ENCODE assay signal across 28 cellular contexts in genomic region chr9:89937051-89937450, GRCh38.
"Had no signal": no experiment of that assay in that cellular context is flagged by ENCODE, and none has a peak within 500 bp of the region (broad histone marks: within the 10 kb centered on the region; RNA-seq: fewer than 3 reads in every experiment).

No MANE protein-coding gene starts in this region.

- H3K36me3 ChIP-seq: colonic mucosa, esophagus muscularis mucosa, esophagus squamous epithelium, gastrocnemius medialis, gastroesophageal sphincter, heart left ventricle, heart right ventricle had no signal

- H3K27ac ChIP-seq: colonic mucosa, dorsolateral prefrontal cortex, epithelial cell of prostate, foreskin keratinocyte, gastrocnemius medialis, heart left ventricle, heart right ventricle had no signal

- H3K27me3 ChIP-seq: colonic mucosa, esophagus muscularis mucosa, gastrocnemius medialis, gastroesophageal sphincter, heart left ventricle had no signal

- H3K9me3 Mint-ChIP-seq: dendritic cell treated with granulocyte-macrophage colony-stimulating factor and Interleukin-4, amounts not matched to agents 40 ng/mL and 50 ng/mL, for 4 days; effector memory CD8-positive, alpha-beta T cell; endodermal cell had no signal

- ATAC-seq: effector memory CD8-positive, alpha-beta T cell; esophagus mucosa; foreskin keratinocyte; gastrocnemius medialis; gastroesophageal sphincter; heart left ventricle; heart right ventricle had no signal

- H3K4me1 ChIP-seq: colonic mucosa, foreskin keratinocyte had no signal

- H3K4me3 Mint-ChIP-seq: dendritic cell treated with granulocyte-macrophage colony-stimulating factor and Interleukin-4, amounts not matched to agents 40 ng/mL and 50 ng/mL, for 4 days; effector memory CD8-positive, alpha-beta T cell; endodermal cell had no signal

- DNase-seq: colonic mucosa; cortex of kidney; dermis blood vessel endothelial cell; dorsolateral prefrontal cortex; effector CD4-positive, alpha-beta T cell; effector CD8-positive, alpha-beta T cell; effector memory CD4-positive, alpha-beta T cell; effector memory CD8-positive, alpha-beta T cell; endodermal cell; erythroblast; esophagus squamous epithelium; foreskin fibroblast; foreskin keratinocyte; foreskin melanocyte; gastrocnemius medialis; glutamatergic neuron; head of caudate nucleus; heart left ventricle; heart right ventricle had no signal

- FAIRE-seq: colon, endometrium, endothelial cell of umbilical vein, frontal cortex had no signal

- H3K27ac Mint-ChIP-seq: dendritic cell treated with granulocyte-macrophage colony-stimulating factor and Interleukin-4, amounts not matched to agents 40 ng/mL and 50 ng/mL, for 4 days; effector memory CD8-positive, alpha-beta T cell; endodermal cell had no signal

- H3K4me3 ChIP-seq: colonic mucosa, dorsolateral prefrontal cortex, esophagus muscularis mucosa, esophagus squamous epithelium, gastrocnemius medialis, gastroesophageal sphincter, heart left ventricle, heart right ventricle had no signal

- H3K9me3 ChIP-seq: colonic mucosa, esophagus muscularis mucosa, esophagus squamous epithelium, gastrocnemius medialis, gastroesophageal sphincter, heart left ventricle, heart right ventricle had no signal
